ENCODE assay signal across 16 cellular contexts in the genomic region with DNA sequence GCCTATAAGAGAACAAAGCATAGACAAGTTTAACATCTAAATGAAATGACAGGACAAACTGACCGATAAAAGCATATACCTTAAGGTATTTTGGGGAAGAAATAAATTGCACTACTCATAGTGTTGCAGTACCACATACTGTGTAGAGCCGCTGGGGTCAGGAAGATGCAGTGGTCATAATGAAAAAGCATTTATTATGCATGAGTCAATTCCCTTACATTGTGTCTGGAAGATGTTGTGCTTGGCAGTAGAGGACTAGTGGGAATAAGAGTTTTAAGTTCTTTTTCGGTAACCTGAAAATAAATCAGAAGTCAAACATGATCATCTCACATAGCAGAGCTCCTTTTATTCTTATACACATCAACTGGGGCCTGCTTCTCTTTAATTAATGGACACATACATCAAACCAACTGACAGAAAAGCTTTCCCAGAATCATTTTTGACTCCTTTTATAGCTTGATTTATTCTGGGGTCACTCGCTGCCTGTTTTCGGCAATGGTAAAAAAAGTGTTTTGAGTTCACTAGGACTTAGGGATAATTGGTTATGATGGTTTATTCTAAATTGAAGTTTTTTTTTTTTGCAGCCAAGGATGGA.
"Had no signal": no experiment of that assay in that cellular context is flagged by ENCODE, and none has a peak within 500 bp of the region (broad histone marks: within the 10 kb centered on the region; RNA-seq: fewer than 3 reads in every experiment).

No MANE protein-coding gene starts in this region.

- H3K4me3 ChIP-seq: mucosa of descending colon, testis had no signal

- H3K27me3 ChIP-seq: testis had no signal

- DNase-seq: activated CD4-positive, alpha-beta T cell treated with anti-CD3 and anti-CD28 coated beads for 48 hours; activated CD8-positive, alpha-beta memory T cell treated with anti-CD3 and anti-CD28 coated beads, Interleukin-2, amount 50 U/mL, for 48 hours; activated CD8-positive, alpha-beta T cell treated with anti-CD3 and anti-CD28 coated beads, Interleukin-2, amount 10 ng/mL, durations not matched to agents 7 days and 5 days; activated naive CD4-positive, alpha-beta T cell treated with anti-CD3 and anti-CD28 coated beads for 36 hours; foreskin melanocyte; head of caudate nucleus; left colon; naive thymus-derived CD8-positive, alpha-beta T cell; stimulated activated CD4-positive, alpha-beta T cell treated with anti-CD3 and anti-CD28 coated beads, Interleukin-4, amount 100 ng/mL, for 4 hours; stimulated activated naive CD8-positive, alpha-beta T cell treated with anti-CD3 and anti-CD28 coated beads, Interleukin-15, amount 100 ng/mL, for 72 hours; T-cell; testis had no signal

- H3K27ac ChIP-seq: testis had no signal

- H3K9me3 ChIP-seq: mucosa of descending colon, testis had no signal

- H3K4me1 ChIP-seq: testis had no signal

- ATAC-seq: activated CD8-positive, alpha-beta T cell treated with anti-CD3 and anti-CD28 coated beads, Interleukin-2, amount 10 ng/mL, durations not matched to agents 7 days and 5 days; left colon; mucosa of descending colon; naive thymus-derived CD8-positive, alpha-beta T cell; stimulated activated naive CD8-positive, alpha-beta T cell treated with anti-CD3 and anti-CD28 coated beads, Interleukin-15, amount 100 ng/mL, for 72 hours; T-cell had no signal

- H3K4me3 Mint-ChIP-seq: activated CD8-positive, alpha-beta T cell treated with anti-CD3 and anti-CD28 coated beads, Interleukin-2, amount 10 ng/mL, durations not matched to agents 7 days and 5 days; activated naive CD4-positive, alpha-beta T cell treated with anti-CD3 and anti-CD28 coated beads for 36 hours; brain; endodermal cell; naive thymus-derived CD8-positive, alpha-beta T cell; stimulated activated naive CD8-positive, alpha-beta T cell treated with anti-CD3 and anti-CD28 coated beads, Interleukin-15, amount 100 ng/mL, for 72 hours; T-cell; WTC11 had no signal

- H3K9me3 Mint-ChIP-seq: activated naive CD4-positive, alpha-beta T cell treated with anti-CD3 and anti-CD28 coated beads for 36 hours; endodermal cell had no signal

- H3K27me3 Mint-ChIP-seq: brain; stimulated activated naive CD8-positive, alpha-beta T cell treated with anti-CD3 and anti-CD28 coated beads, Interleukin-15, amount 100 ng/mL, for 72 hours had no signal

- H3K27ac Mint-ChIP-seq: activated CD8-positive, alpha-beta T cell treated with anti-CD3 and anti-CD28 coated beads, Interleukin-2, amount 10 ng/mL, durations not matched to agents 7 days and 5 days; activated naive CD4-positive, alpha-beta T cell treated with anti-CD3 and anti-CD28 coated beads for 36 hours; brain; endodermal cell; naive thymus-derived CD8-positive, alpha-beta T cell; stimulated activated naive CD8-positive, alpha-beta T cell treated with anti-CD3 and anti-CD28 coated beads, Interleukin-15, amount 100 ng/mL, for 72 hours; T-cell; WTC11 had no signal

- H3K4me1 Mint-ChIP-seq: naive thymus-derived CD8-positive, alpha-beta T cell; stimulated activated naive CD8-positive, alpha-beta T cell treated with anti-CD3 and anti-CD28 coated beads, Interleukin-15, amount 100 ng/mL, for 72 hours; T-cell; WTC11 had no signal

- H3K36me3 Mint-ChIP-seq: brain; naive thymus-derived CD8-positive, alpha-beta T cell; T-cell; WTC11 had no signal
